ENCODE assay signal across 8 cellular contexts in the genomic region with DNA sequence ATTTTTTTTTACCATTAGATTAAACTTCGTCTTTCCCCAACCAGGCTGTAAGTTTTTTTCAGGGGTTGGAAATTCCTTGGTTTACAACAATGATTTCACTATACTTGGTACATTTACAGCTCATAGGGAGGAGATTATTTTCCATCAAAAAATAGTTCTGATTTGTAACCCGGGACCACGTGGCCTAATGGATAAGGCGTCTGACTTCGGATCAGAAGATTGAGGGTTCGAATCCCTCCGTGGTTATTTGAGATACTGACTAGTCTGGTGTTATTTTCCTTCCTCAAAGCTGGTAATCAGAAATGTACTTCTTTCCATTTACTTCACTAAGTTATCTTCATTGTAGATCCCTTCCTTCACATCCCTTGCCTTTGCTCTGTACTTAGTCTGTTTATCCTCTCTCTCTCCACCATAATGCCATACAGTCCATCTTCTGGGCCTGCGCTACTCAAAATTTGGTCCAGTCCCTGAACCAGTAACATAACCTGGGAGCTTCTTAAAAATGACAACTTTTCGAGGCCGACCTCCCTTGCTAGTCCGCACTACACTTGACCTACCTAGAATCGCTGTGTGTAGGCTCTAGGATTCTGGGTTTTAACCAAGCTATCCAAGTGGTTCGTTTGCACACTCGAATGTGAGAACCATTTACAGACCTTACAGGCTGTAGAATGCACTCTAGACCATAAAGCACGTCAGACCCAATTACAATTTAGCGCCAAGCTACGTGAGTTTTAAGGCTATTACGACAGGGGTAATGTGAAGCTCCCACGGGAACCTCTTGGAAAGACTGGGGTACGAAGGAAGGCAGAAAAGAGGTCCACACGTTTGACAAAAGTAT. TPM values are rescaled to one million over a fixed set of nuclear protein-coding genes. Genes with fewer than 3 reads are reported as not detected.
A peak's percentile ranks its signal among the peaks of the same experiment; 100 is the strongest.
DNase-seq lines count a peak whose midpoint lies in the region; ATAC-seq and TF ChIP-seq lines count a peak whose summit lies in the region.

No MANE protein-coding gene starts in this region.

- H3K4me3 ChIP-seq in epithelial cell of esophagus (ENCODE audit: low read length), result peak overlapping the region; percentile 67
- H3K4me3 ChIP-seq in mucosa of descending colon, result no peak overlapping the region
- H3K4me3 ChIP-seq in thymus (ENCODE audit: low read length), result peak overlapping the region; percentile 50

- 58% methylated on average over 21 of the region's 21 CpGs for whole genome bisulfite sequencing in thymus

- peaks cover 31% of the 10 kb centered on the region for H3K27me3 ChIP-seq in thymus (ENCODE audit: control insufficient read depth, insufficient read depth)

- H3K9me3 ChIP-seq in mucosa of descending colon (no peaks in the 10 kb centered on the region), thymus (ENCODE audit: control insufficient read depth) (no peaks in the 10 kb centered on the region)

- intact Hi-C loops in mucosa of descending colon (cut with DNase I, micrococcal nuclease), result no loop called here

- peak; percentile 56 for ATAC-seq in HG03135 (IDR thresholded peaks at IDR 0.05; ENCODE audit: unreplicated experiment)
- peak; percentile 82 for ATAC-seq in mucosa of descending colon
- ATAC-seq in HG03442 (IDR thresholded peaks at IDR 0.05; ENCODE audit: unreplicated experiment), result no peak

- H3K36me3 ChIP-seq in mucosa of descending colon (ENCODE audit: low read depth), result no peaks in the 10 kb centered on the region
- no peaks in the 10 kb centered on the region for H3K36me3 ChIP-seq in thymus (ENCODE audit: control insufficient read depth, insufficient read depth)

- H3K27ac ChIP-seq in thymus (ENCODE audit: low read depth), result no peak overlapping the region

- H3K4me1 ChIP-seq in mucosa of descending colon (ENCODE audit: low read depth) (no peaks in the 10 kb centered on the region), thymus (ENCODE audit: control insufficient read depth, insufficient read depth, low read length) (peaks cover 2% of the 10 kb centered on the region)

- TF ChIP-seq CTCF in epithelial cell of esophagus (IDR thresholded peaks at IDR 0.05; ENCODE audit: insufficient read depth, low read depth, low read length, missing control alignments), result no peak
- no peak for TF ChIP-seq CTCF in mucosa of descending colon (IDR thresholded peaks at IDR 0.05)

- DNase-seq in ELR (ENCODE audit: low read depth) (peak; percentile 96), NCI-H526 (lab: John Stamatoyannopoulos, UW) (peak; percentile 44 to 59), epithelial cell of esophagus (ENCODE audit: low read depth) (peak; percentile 84), mucosa of descending colon (peak in 1 of 3 donors; percentile 72)
- DNase-seq in activated CD4-positive, alpha-beta T cell treated with anti-CD3 and anti-CD28 coated beads, Interleukin-2, amount 50 U/mL, for 48 hours, result peak; percentile 62 to 73

RNA-seq across cellular contexts. Expression of a gene that starts 42.1 kb away (rescaled TPM):
- total RNA-seq in mucosa of descending colon, result 10 to 100 TPM; 48.0 to 55.1 (median 48.7) TPM
- 43.1 TPM for polyA plus RNA-seq in thymus
